17 cellular contexts compared by ENCODE assay signal in genomic region chr11:76576166-76576565, GRCh38.
DNase-seq lines count a peak whose midpoint lies in the region; TF ChIP-seq lines count a peak whose summit lies in the region.
"Had no signal": no experiment of that assay in that cellular context is flagged by ENCODE, and none has a peak within 500 bp of the region (broad histone marks: within the 10 kb centered on the region; RNA-seq: fewer than 3 reads in every experiment).

No MANE protein-coding gene starts in this region.

- H3K14ac ChIP-seq in trophoblast cell (ENCODE audit: low read length), result peak overlapping the region; percentile 86

- H3K4ac ChIP-seq in trophoblast cell (ENCODE audit: low read depth, low read length), result peak overlapping the region; percentile 64

- H3K27me3 ChIP-seq in adrenal gland (no peaks in the 10 kb centered on the region), trophoblast cell (ENCODE audit: insufficient read depth, low read length) (no peaks in the 10 kb centered on the region)

- WGBS in adrenal gland, 4 donors, result 64 to 75% (median 69%) methylated on average over 1 of the region's 1 CpG
- no CpG with 5 or more reads among the region's 1 CpG for WGBS in trophoblast cell (ENCODE audit: extremely low coverage, insufficient coverage, insufficient read length)

- H3K36me3 Mint-ChIP-seq in Calu3 (ENCODE audit: insufficient read depth, unreplicated experiment), result peaks cover 5% of the 10 kb centered on the region

- no TSS peak for BruUV-seq in Calu3 (replicated peaks; lab: Mats Ljungman, UMichigan)

- peak overlapping the region; percentile 99 for H4K91ac ChIP-seq in trophoblast cell (ENCODE audit: low read depth, low read length)

- H3K9me3 Mint-ChIP-seq in Calu3 (ENCODE audit: low read depth, unreplicated experiment), result no peaks in the 10 kb centered on the region
- H3K9me3 Mint-ChIP-seq: CD4-positive, alpha-beta T cell had no signal

- H2BK5ac ChIP-seq in trophoblast cell (ENCODE audit: low read depth, low read length, poor library complexity), result peak overlapping the region; percentile 94

- H3K9ac ChIP-seq in trophoblast cell (ENCODE audit: low read length), result no peak overlapping the region

- H3K79me2 ChIP-seq in trophoblast cell (ENCODE audit: control insufficient read depth, insufficient read depth, low read length, poor library complexity), result peaks cover 13% of the 10 kb centered on the region

- no peak overlapping the region for H3K4me3 Mint-ChIP-seq in Calu3 (ENCODE audit: low read depth, unreplicated experiment)
- H3K4me3 Mint-ChIP-seq: CD4-positive, alpha-beta T cell had no signal

- no peak for TF ChIP-seq POLR2A in adrenal gland (IDR thresholded peaks at IDR 0.05)

- H3K18ac ChIP-seq in trophoblast cell (ENCODE audit: low read length), result peak overlapping the region; percentile 21

- H4K12ac ChIP-seq in trophoblast cell (ENCODE audit: low read depth, low read length), result no peak overlapping the region

- no peak for TF ChIP-seq CTCF in Calu3 (IDR thresholded peaks at IDR 0.05; ENCODE audit: unreplicated experiment)
- TF ChIP-seq CTCF in adrenal gland (IDR thresholded peaks at IDR 0.05), result no peak

- H3K27ac ChIP-seq in adrenal gland (peak overlapping the region in 3 of 5 donors; percentile 2 to 96 (median 79)), trophoblast cell (ENCODE audit: low read depth, low read length) (peak overlapping the region; percentile 97)

- H3K36me3 ChIP-seq in adrenal gland (replicated peaks in 1 of 2) (no peaks in the 10 kb centered on the region), trophoblast cell (ENCODE audit: control insufficient read depth in 1 of 2, insufficient read depth in 2 of 2, low read length in 2 of 2) (no peaks in the 10 kb centered on the region)

- H2BK12ac ChIP-seq in trophoblast cell (ENCODE audit: low read length), result peak overlapping the region; percentile 99

- no peak overlapping the region for H3K23ac ChIP-seq in trophoblast cell (ENCODE audit: low read length)

- H3K4me3 ChIP-seq in adrenal gland, result no peak overlapping the region
- no peak overlapping the region for H3K4me3 ChIP-seq in trophoblast cell (ENCODE audit: low read depth, low read length)
- H3K4me3 ChIP-seq: A549 had no signal

- peak overlapping the region; percentile 74 for H4K8ac ChIP-seq in trophoblast cell (ENCODE audit: low read depth, low read length)

- H3K9me3 ChIP-seq in adrenal gland (replicated peaks in 1 of 3), result no peaks in the 10 kb centered on the region
- H3K9me3 ChIP-seq in trophoblast cell (ENCODE audit: insufficient read depth, low read depth, low read length), result no peaks in the 10 kb centered on the region
- H3K9me3 ChIP-seq: A549 had no signal

- H3K79me1 ChIP-seq in trophoblast cell (ENCODE audit: low read length), result peaks cover 61% of the 10 kb centered on the region

- intact Hi-C loops in Calu3 (cut with micrococcal nuclease; ENCODE audit: unreplicated experiment) (no loop called here), adrenal gland (cut with DNase I) (no loop called here)

- peaks cover 29% of the 10 kb centered on the region for H3K4me1 Mint-ChIP-seq in Calu3 (ENCODE audit: low read depth, unreplicated experiment)

- H3K27ac Mint-ChIP-seq in Calu3 (ENCODE audit: unreplicated experiment), result peak overlapping the region; percentile 16
- H3K27ac Mint-ChIP-seq: CD4-positive, alpha-beta T cell had no signal

- H2AK5ac ChIP-seq in trophoblast cell (ENCODE audit: low read length), result peak overlapping the region; percentile 88

- DNase-seq in Calu3 (no peak), adrenal gland (no peak), left kidney (ENCODE audit: low read depth, low spot score) (peak; percentile 51), trophoblast cell (peak in 1 of 2 donors; percentile 27), activated gamma-delta T cell treated with Interleukin-2 at 50 U/mL for 16 hours (no peak), medulla oblongata (ENCODE audit: extremely low spot score) (no peak), DMS53 treated with DMSO at 0.1 percent for 48 hours (lab: John Stamatoyannopoulos, UW; ENCODE audit: unreplicated experiment) (no peak)
- DNase-seq: CD4-positive, alpha-beta T cell; DMS53; KBM-7; NCI-H1694 treated with DMSO at 0.1 percent for 48 hours; NCI-H2107; NCI-H345; NCI-H524 treated with DMSO at 0.1 percent for 48 hours; RPMI8226; SIG-M5 had no signal

- H2AFZ ChIP-seq in trophoblast cell (ENCODE audit: insufficient read depth, low read length, poor library complexity), result no peak overlapping the region

- H2BK120ac ChIP-seq in trophoblast cell (ENCODE audit: insufficient read depth, low read length, poor library complexity), result peak overlapping the region; percentile 99

- H3K4me1 ChIP-seq in adrenal gland (replicated peaks in 1 of 2) (peaks cover 4 to 24% of the 10 kb centered on the region in 2 donors), trophoblast cell (ENCODE audit: control insufficient read depth in 1 of 2, insufficient read depth in 2 of 2, low read length in 2 of 2) (peaks cover 40 to 49% of the 10 kb centered on the region in 2 experiments)

- no peaks in the 10 kb centered on the region for H3K27me3 Mint-ChIP-seq in Calu3 (ENCODE audit: unreplicated experiment)
- H3K27me3 Mint-ChIP-seq: CD4-positive, alpha-beta T cell had no signal

- CTCF ChIA-PET in Calu3 (lab: Charles Lee), result interaction anchor here (1.5 kb wide), 1 partner anchor 17 kb away, joined by 4 read pairs; no protein-coding TSS in a partner anchor

- H3K4me2 ChIP-seq in trophoblast cell (ENCODE audit: low read length), result no peak overlapping the region
